ENCODE assay signal across 1 cellular context in the genomic region with DNA sequence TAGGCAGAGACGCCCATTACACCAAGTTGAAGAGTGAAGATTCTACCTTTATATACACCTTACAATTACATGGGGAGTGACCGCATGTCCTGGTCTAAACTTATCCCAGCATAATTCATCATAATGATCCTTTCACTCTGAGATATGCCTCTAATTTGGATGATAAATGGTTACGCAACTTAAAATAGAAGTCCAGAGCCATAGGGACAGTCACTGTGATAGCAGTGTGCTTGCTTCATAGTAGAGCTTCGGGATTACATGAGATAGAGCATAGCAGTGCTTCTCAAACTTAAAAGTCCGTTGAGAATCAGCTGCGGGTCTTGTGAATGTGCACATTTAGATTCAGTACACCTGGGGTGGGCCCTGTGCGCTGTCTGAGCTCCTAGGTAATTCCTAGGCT.
TF ChIP-seq lines count a peak whose summit lies in the region.

No MANE protein-coding gene starts in this region.

TF ChIP-seq in SK-N-SH treated with all-trans-retinoic acid at 6 μM for 48 hours, 23 proteins besides CTCF, POLR2A, EP300 and RAD21 (continued from another document):
- TF ChIP-seq, protein P1, sequence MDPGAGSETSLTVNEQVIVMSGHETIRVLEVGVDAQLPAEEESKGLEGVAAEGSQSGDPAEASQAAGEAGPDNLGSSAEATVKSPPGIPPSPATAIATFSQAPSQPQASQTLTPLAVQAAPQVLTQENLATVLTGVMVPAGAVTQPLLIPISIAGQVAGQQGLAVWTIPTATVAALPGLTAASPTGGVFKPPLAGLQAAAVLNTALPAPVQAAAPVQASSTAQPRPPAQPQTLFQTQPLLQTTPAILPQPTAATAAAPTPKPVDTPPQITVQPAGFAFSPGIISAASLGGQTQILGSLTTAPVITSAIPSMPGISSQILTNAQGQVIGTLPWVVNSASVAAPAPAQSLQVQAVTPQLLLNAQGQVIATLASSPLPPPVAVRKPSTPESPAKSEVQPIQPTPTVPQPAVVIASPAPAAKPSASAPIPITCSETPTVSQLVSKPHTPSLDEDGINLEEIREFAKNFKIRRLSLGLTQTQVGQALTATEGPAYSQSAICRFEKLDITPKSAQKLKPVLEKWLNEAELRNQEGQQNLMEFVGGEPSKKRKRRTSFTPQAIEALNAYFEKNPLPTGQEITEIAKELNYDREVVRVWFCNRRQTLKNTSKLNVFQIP (CRISPR knock-in tag; IDR thresholded peaks at IDR 0.05; ENCODE audit: borderline replicate concordance, low read depth), result no peak
- TF ChIP-seq PPARA (CRISPR knock-in tag; IDR thresholded peaks at IDR 0.05; ENCODE audit: borderline replicate concordance) (no peak), ZNF8 (CRISPR knock-in tag; IDR thresholded peaks at IDR 0.05) (no peak), SNAI2 (CRISPR knock-in tag; IDR thresholded peaks at IDR 0.05) (no peak), RARB (CRISPR knock-in tag; IDR thresholded peaks at IDR 0.05) (no peak)
- TF ChIP-seq, protein P2, sequence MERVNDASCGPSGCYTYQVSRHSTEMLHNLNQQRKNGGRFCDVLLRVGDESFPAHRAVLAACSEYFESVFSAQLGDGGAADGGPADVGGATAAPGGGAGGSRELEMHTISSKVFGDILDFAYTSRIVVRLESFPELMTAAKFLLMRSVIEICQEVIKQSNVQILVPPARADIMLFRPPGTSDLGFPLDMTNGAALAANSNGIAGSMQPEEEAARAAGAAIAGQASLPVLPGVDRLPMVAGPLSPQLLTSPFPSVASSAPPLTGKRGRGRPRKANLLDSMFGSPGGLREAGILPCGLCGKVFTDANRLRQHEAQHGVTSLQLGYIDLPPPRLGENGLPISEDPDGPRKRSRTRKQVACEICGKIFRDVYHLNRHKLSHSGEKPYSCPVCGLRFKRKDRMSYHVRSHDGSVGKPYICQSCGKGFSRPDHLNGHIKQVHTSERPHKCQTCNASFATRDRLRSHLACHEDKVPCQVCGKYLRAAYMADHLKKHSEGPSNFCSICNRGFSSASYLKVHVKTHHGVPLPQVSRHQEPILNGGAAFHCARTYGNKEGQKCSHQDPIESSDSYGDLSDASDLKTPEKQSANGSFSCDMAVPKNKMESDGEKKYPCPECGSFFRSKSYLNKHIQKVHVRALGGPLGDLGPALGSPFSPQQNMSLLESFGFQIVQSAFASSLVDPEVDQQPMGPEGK (CRISPR knock-in tag; IDR thresholded peaks at IDR 0.05; ENCODE audit: borderline replicate concordance), result no peak
